In the genomic region with DNA sequence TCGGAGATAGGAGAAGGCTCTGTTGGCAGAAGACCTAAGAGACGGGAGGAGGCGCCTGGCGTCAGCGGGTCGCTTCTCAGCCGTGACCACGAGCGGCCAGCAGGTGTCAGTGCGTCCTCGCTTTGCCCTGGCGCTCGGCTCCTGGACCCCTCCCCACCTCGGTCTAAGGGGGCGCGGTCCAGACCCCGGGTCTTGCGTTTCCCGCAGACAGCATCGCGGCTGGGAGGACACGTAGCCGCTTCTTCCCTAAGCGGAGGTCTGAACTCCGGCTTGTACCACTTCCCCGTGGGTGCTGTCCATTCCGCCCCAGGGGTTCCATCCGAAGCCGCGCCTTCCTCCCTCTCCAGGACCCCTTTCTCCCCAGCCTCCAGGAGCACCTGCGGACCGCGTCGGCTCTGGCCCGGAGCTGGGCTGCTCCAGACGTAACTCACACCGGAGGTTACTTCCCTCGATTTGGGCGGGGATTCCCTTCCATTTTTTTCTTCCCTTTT, we compare ENCODE assay signal across 8 cellular contexts. TPM values are rescaled to one million over a fixed set of nuclear protein-coding genes. Genes with fewer than 3 reads are reported as not detected.
A peak's percentile ranks its signal among the peaks of the same experiment; 100 is the strongest.
DNase-seq lines count a peak whose midpoint lies in the region; ATAC-seq, FAIRE-seq and TF ChIP-seq lines count a peak whose summit lies in the region.

No MANE protein-coding gene starts in this region.

- H3K36me3 ChIP-seq in muscle layer of duodenum (ENCODE audit: control insufficient read depth in 1 of 2, insufficient read depth in 2 of 2, low read length in 2 of 2) (no peaks in the 10 kb centered on the region), subcutaneous abdominal adipose tissue (ENCODE audit: control insufficient read depth in 5 of 5, insufficient read depth in 5 of 5, low read length in 5 of 5) (no peaks in the 10 kb centered on the region)

- ATAC-seq in HG03039 (IDR thresholded peaks at IDR 0.05; ENCODE audit: unreplicated experiment) (peak; percentile 62), esophagus mucosa (peak; percentile 68)

- H3K9ac ChIP-seq in subcutaneous abdominal adipose tissue (ENCODE audit: low read length in 5 of 5) = peak overlapping the region in 4 of 5 donors; percentile 59 to 79 (median 64)

- H3K27me3 ChIP-seq in muscle layer of duodenum (ENCODE audit: low read depth, low read length) (peaks cover 32% of the 10 kb centered on the region), subcutaneous abdominal adipose tissue (ENCODE audit: control insufficient read depth in 5 of 5, insufficient read depth in 4 of 5, low read length in 5 of 5) (peaks cover 0 to 20% (median 10%) of the 10 kb centered on the region in 5 donors)

- no peak for DNase-seq in AG09309 (ENCODE audit: low read depth)
- peak; percentile 48 for DNase-seq in GM18507 (ENCODE audit: extremely low spot score, insufficient read length, low read depth)
- DNase-seq in NCI-H345 treated with DMSO at 0.1 percent for 48 hours (lab: John Stamatoyannopoulos, UW; ENCODE audit: unreplicated experiment) = peak; percentile 32
- DNase-seq in activated CD8-positive, alpha-beta memory T cell treated with anti-CD3 and anti-CD28 coated beads for 24 hours = peak; percentile 80

- FAIRE-seq in GM18507 (lab: Jason Lieb, UNC) = peak; percentile 26

- H3K4me3 ChIP-seq in AG09309 (ENCODE audit: control insufficient read depth, low read depth, low read length) = peak overlapping the region; percentile 55
- peak overlapping the region; percentile 57 to 79 for H3K4me3 ChIP-seq in muscle layer of duodenum (ENCODE audit: low read depth in 1 of 2, low read length in 2 of 2)
- peak overlapping the region; percentile 63 to 86 (median 76) for H3K4me3 ChIP-seq in subcutaneous abdominal adipose tissue (ENCODE audit: low read depth in 1 of 5, low read length in 5 of 5)

- H3K9me3 ChIP-seq in muscle layer of duodenum (ENCODE audit: control insufficient read depth in 1 of 2, low read length in 2 of 2) = no peaks in the 10 kb centered on the region
- H3K9me3 ChIP-seq in subcutaneous abdominal adipose tissue (ENCODE audit: control insufficient read depth in 5 of 5, low read length in 5 of 5) = no peaks in the 10 kb centered on the region

- peaks cover 0 to 26% of the 10 kb centered on the region in 2 donors for H3K4me1 ChIP-seq in muscle layer of duodenum (ENCODE audit: control insufficient read depth in 1 of 2, insufficient read depth in 2 of 2, low read length in 2 of 2)
- H3K4me1 ChIP-seq in subcutaneous abdominal adipose tissue (ENCODE audit: control insufficient read depth in 5 of 5, insufficient read depth in 5 of 5, low read length in 5 of 5) = peaks cover 2 to 49% (median 39%) of the 10 kb centered on the region in 5 donors

- H3K27ac ChIP-seq in muscle layer of duodenum (ENCODE audit: low read length) (no peak overlapping the region), subcutaneous abdominal adipose tissue (ENCODE audit: low read depth, low read length) (peak overlapping the region; percentile 74)

- peak; percentile 81 for TF ChIP-seq CTCF in AG09309 (IDR thresholded peaks at IDR 0.05; ENCODE audit: control insufficient read depth, insufficient read depth, low read depth, low read length, missing control alignments)

RNA-seq across cellular contexts. Expression of a gene that starts 0.6 kb away (rescaled TPM):
- 0.44 TPM for total RNA-seq in esophagus mucosa
